ENCODE assay signal across 11 cellular contexts in the genomic region with DNA sequence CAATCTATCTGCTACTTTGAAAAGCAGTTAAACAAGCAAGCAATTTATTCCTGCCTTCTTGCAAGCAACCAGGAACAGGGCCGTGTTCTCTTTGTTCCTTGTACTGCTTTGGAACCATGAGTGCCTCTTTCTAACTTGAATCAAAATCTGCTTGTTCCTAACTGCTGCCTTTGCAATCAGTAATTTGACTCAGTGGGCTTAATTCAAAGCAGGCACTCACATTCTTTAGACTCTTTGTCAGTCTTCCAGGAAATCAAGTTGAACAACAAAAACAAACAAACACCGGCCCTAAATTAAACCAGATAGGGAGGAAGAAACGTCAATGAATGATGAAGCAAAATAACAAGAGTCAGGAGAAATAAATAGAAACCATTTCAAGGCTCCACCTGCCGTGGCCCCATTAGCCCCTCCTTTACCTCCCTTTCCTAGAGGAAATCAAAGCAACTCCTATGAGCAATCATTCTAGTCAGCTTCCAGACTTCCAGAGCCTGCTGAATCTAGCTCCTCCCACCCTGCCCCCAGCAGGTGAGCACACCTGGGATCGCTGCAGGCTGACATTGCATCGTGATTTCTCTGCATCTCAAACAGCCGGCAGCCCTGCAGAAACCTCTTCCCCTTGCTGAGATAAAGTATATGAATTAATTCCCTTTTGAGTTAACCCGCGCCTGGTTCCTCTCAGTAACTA.
DNase-seq lines count a peak whose midpoint lies in the region; TF ChIP-seq lines count a peak whose summit lies in the region.
"Had no signal": no experiment of that assay in that cellular context is flagged by ENCODE, and none has a peak within 500 bp of the region (broad histone marks: within the 10 kb centered on the region; RNA-seq: fewer than 3 reads in every experiment).

No MANE protein-coding gene starts in this region.

- H3K9me3 ChIP-seq in vagina: no peaks in the 10 kb centered on the region
- H3K9me3 ChIP-seq: ovary had no signal

- H3K4me3 ChIP-seq in vagina: no peak overlapping the region
- H3K4me3 ChIP-seq: ovary, SJSA1 had no signal

- no peak for TF ChIP-seq POLR2A in vagina (IDR thresholded peaks at IDR 0.05)

- peaks cover 54% of the 10 kb centered on the region for H3K4me1 Mint-ChIP-seq in nephron

- peak overlapping the region; percentile 8 to 50 (median 44) for H3K4me3 Mint-ChIP-seq in nephron

- no peaks in the 10 kb centered on the region for H3K36me3 Mint-ChIP-seq in nephron (ENCODE audit: low read depth)

- H3K27ac Mint-ChIP-seq in nephron: peak overlapping the region; percentile 71 to 80 (median 72)

- DNase-seq in DMS153 treated with DMSO at 0.1 percent for 48 hours (lab: John Stamatoyannopoulos, UW; ENCODE audit: unreplicated experiment): peak; percentile 50
- DNase-seq in NCI-H510A (lab: John Stamatoyannopoulos, UW): peak; percentile 66
- peak; percentile 26 for DNase-seq in epidermal melanocyte (ENCODE audit: insufficient read length, low spot score)
- DNase-seq in AML-193 (lab: John Stamatoyannopoulos, UW): no peak
- no peak for DNase-seq in SIG-M5 (lab: John Stamatoyannopoulos, UW)
- no peak for DNase-seq in vagina (ENCODE audit: extremely low spot score in 2 of 2)
- no peak for DNase-seq in DMS79 treated with DMSO at 0.1 percent for 48 hours (lab: John Stamatoyannopoulos, UW)
- DNase-seq: activated T-cell treated with anti-CD3 and anti-CD28 coated beads for 4 hours, ovary had no signal

- H3K27me3 Mint-ChIP-seq in nephron (ENCODE audit: low read depth): peaks cover 5% of the 10 kb centered on the region

- H3K9me3 Mint-ChIP-seq in nephron: no peaks in the 10 kb centered on the region

- no peaks in the 10 kb centered on the region for H3K36me3 ChIP-seq in vagina
- H3K36me3 ChIP-seq: ovary, SJSA1 had no signal

- intact Hi-C loops in vagina (cut with DNase I): no loop called here

- H3K4me1 ChIP-seq in vagina: peaks cover 20% of the 10 kb centered on the region

- TF ChIP-seq CTCF in nephron (IDR thresholded peaks at IDR 0.05; ENCODE audit: unreplicated experiment in 3 of 3) (no peak), vagina (IDR thresholded peaks at IDR 0.05) (no peak)

- H3K27me3 ChIP-seq in vagina: no peaks in the 10 kb centered on the region
- H3K27me3 ChIP-seq: ovary, SJSA1 had no signal

- H3K27ac ChIP-seq in vagina: no peak overlapping the region
- H3K27ac ChIP-seq: ovary, SJSA1 had no signal

Comparison
In these comparisons a context has a peak if more than half of its experiments do, and no peak if none do; other contexts are left out.
1. DNase-seq: peak in DMS153 treated with DMSO at 0.1 percent for 48 hours (single experiment), NCI-H510A (single experiment) and epidermal melanocyte (single experiment); none in AML-193 (0 of 2), SIG-M5 (single experiment), vagina (0 of 2) and DMS79 treated with DMSO at 0.1 percent for 48 hours (single experiment).